In the genomic region with DNA sequence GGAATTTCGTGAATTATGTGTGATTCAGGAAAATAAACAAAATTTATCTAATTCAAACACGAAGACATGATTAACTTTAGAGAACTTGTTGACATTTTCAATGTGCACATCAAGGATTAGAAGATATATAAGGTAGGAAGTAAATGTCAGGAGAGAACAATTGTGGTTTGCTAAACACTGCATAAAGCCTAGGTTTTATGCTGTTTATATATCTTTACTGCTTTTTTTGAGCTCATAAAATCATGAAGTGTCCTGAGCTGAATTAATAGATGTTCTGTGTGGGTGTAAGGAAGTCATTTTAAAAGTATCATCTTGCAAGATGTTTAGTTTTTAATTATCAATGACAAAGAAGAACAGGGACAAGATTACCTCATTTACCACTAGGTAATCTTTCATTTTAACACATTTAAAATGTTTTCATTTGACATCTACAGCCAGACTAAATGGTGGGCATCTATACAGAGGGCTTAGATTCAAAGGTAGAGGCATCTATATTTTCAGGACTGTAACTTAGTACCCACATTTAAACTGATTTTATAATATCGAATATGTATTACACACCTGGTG, we compare ENCODE assay signal across 1 cellular context.
TF ChIP-seq lines count a peak whose summit lies in the region.

No MANE protein-coding gene starts in this region.

TF ChIP-seq in HEK293, 187 proteins besides CTCF, POLR2A, EP300 and RAD21 (continued from another document and continues in another):
- TF ChIP-seq ZNF776 (tag by site-specific recombination; IDR thresholded peaks at IDR 0.05; ENCODE audit: borderline replicate concordance) (peak; percentile 71; the same call in 1 of the 2 replicates), ZBTB44 (tag by site-specific recombination; IDR thresholded peaks at IDR 0.05) (0 out of 2 replicates have a peak, but pooled peaks have one; percentile 59), ZNF175 (tag by site-specific recombination; IDR thresholded peaks at IDR 0.05) (no peak), ZNF132 (tag by site-specific recombination; IDR thresholded peaks at IDR 0.05; ENCODE audit: borderline replicate concordance) (no peak), ZBTB48 (tag by site-specific recombination; IDR thresholded peaks at IDR 0.05) (no peak), PRDM4 (tag by site-specific recombination; IDR thresholded peaks at IDR 0.05) (peak; percentile 92), ZNF530 (tag by site-specific recombination; IDR thresholded peaks at IDR 0.05; ENCODE audit: low read depth) (no peak), ZBTB11 (tag by site-specific recombination; conservative IDR thresholded peaks at IDR 0.05; ENCODE audit: low read depth) (0 out of 2 replicates have a peak, but pooled peaks have one; percentile 20), MEIS1 (CRISPR knock-in tag; IDR thresholded peaks at IDR 0.05; ENCODE audit: borderline replicate concordance) (peak; percentile 75; the same call in 1 of the 2 replicates), ZSCAN16 (tag by site-specific recombination; IDR thresholded peaks at IDR 0.05) (peak; percentile 97), ZNF18 (tag by site-specific recombination; IDR thresholded peaks at IDR 0.05) (peak; percentile 61; the same call in 1 of the 2 replicates), ZNF843 (tag by site-specific recombination; IDR thresholded peaks at IDR 0.05) (peak; percentile 99), SCRT2 (tag by site-specific recombination; IDR thresholded peaks at IDR 0.05) (peak; percentile 45; the same call in 1 of the 2 replicates), GLI2 (tag by site-specific recombination; IDR thresholded peaks at IDR 0.05; ENCODE audit: borderline replicate concordance, low read depth) (peak; percentile 88), ZNF548 (tag by site-specific recombination; IDR thresholded peaks at IDR 0.05) (no peak), HIC1 (tag by site-specific recombination; IDR thresholded peaks at IDR 0.05) (peak; percentile 82), KLF10 (tag by site-specific recombination; IDR thresholded peaks at IDR 0.05) (0 out of 2 replicates have a peak, but pooled peaks have one; percentile 39), PRDM1 (tag by site-specific recombination; IDR thresholded peaks at IDR 0.05) (no peak), ZNF488 (tag by site-specific recombination; IDR thresholded peaks at IDR 0.05) (peak; percentile 77; the same call in 1 of the 2 replicates), ZXDB (tag by site-specific recombination; IDR thresholded peaks at IDR 0.05) (peak; percentile 96), ZNF350 (tag by site-specific recombination; IDR thresholded peaks at IDR 0.05) (peak; percentile 68; the same call in 1 of the 2 replicates), ZNF596 (tag by site-specific recombination; IDR thresholded peaks at IDR 0.05) (peak; percentile 53; the same call in 1 of the 2 replicates), ZSCAN30 (tag by site-specific recombination; IDR thresholded peaks at IDR 0.05) (peak; percentile 68; the same call in 1 of the 2 replicates), YY2 (tag by site-specific recombination; IDR thresholded peaks at IDR 0.05) (peak; percentile 74), IKZF3 (tag by site-specific recombination; IDR thresholded peaks at IDR 0.05) (peak; percentile 95), PATZ1 (tag by site-specific recombination; IDR thresholded peaks at IDR 0.05) (no peak), ZNF248 (tag by site-specific recombination; IDR thresholded peaks at IDR 0.05) (0 out of 2 replicates have a peak, but pooled peaks have one; percentile 25), KLF8 (tag by site-specific recombination; IDR thresholded peaks at IDR 0.05) (peak; percentile 90)
- TF ChIP-seq, protein P1, sequence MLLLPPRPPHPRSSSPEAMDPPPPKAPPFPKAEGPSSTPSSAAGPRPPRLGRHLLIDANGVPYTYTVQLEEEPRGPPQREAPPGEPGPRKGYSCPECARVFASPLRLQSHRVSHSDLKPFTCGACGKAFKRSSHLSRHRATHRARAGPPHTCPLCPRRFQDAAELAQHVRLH (tag by site-specific recombination; IDR thresholded peaks at IDR 0.05): peak; percentile 96
- TF ChIP-seq, protein P2, sequence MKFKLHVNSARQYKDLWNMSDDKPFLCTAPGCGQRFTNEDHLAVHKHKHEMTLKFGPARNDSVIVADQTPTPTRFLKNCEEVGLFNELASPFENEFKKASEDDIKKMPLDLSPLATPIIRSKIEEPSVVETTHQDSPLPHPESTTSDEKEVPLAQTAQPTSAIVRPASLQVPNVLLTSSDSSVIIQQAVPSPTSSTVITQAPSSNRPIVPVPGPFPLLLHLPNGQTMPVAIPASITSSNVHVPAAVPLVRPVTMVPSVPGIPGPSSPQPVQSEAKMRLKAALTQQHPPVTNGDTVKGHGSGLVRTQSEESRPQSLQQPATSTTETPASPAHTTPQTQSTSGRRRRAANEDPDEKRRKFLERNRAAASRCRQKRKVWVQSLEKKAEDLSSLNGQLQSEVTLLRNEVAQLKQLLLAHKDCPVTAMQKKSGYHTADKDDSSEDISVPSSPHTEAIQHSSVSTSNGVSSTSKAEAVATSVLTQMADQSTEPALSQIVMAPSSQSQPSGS (tag by site-specific recombination; IDR thresholded peaks at IDR 0.05; ENCODE audit: low read depth): peak; percentile 77
- TF ChIP-seq, protein P3, sequence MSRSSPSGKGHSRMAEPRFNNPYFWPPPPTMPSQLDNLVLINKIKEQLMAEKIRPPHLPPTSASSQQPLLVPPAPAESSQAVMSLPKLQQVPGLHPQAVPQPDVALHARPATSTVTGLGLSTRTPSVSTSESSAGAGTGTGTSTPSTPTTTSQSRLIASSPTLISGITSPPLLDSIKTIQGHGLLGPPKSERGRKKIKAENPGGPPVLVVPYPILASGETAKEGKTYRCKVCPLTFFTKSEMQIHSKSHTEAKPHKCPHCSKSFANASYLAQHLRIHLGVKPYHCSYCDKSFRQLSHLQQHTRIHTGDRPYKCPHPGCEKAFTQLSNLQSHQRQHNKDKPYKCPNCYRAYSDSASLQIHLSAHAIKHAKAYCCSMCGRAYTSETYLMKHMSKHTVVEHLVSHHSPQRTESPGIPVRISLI (tag by site-specific recombination; IDR thresholded peaks at IDR 0.05): 0 out of 2 replicates have a peak, but pooled peaks have one; percentile 18
